Comparison of ENCODE assay signal across 8 cellular contexts in the genomic region with DNA sequence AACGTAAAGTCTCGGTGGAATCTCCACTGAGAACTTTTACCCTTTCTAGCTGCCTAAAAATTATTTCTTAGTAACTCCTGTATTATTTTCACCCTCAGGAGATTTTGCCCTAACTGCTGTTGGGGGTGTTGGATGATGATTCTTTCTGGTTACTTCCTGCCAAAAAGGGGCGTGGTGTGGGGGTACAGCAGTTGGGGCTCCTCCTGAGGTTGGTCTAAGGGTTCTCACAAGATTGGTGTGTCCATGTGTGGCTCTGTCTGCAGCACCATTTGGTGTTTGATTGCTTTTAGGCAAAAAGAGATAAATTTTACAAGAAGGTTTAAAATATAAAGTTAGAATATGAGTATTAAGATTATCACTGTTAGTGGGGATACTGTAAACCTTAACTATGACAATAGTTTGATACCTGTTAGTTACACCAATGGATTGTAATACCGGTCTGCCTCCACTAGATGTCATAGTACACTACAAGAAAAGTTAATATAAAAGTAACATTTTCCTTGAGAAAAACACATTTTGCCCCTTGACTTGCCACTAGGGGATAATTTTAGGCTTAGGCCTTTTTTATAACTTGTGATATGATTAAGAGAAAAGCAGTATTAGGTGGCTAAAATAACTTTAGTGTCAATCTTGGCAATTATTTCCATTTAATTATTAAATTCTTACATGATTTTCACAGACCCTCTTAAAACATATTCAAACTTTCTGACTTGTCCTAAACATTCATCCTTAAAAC.
DNase-seq lines count a peak whose midpoint lies in the region; ATAC-seq, FAIRE-seq and TF ChIP-seq lines count a peak whose summit lies in the region.

No MANE protein-coding gene starts in this region.

- peaks cover 6 to 16% (median 7%) of the 10 kb centered on the region in 7 donors for H3K9me3 Mint-ChIP-seq in CD14-positive monocyte

- no peak for FAIRE-seq in small intestine (lab: Jason Lieb, UNC)

- H3K4me3 Mint-ChIP-seq in CD14-positive monocyte, result no peak overlapping the region

- peak; percentile 72 for TF ChIP-seq CTCF in CD14-positive monocyte (IDR thresholded peaks at IDR 0.05)
- peak; percentile 85 for TF ChIP-seq CTCF in RWPE2 (IDR thresholded peaks at IDR 0.05; ENCODE audit: poor library complexity, severe bottlenecking)
- peak; percentile 64 for TF ChIP-seq CTCF in fibroblast of villous mesenchyme (IDR thresholded peaks at IDR 0.05; ENCODE audit: insufficient read depth, low read depth, low read length)

- no peaks in the 10 kb centered on the region for H3K36me3 Mint-ChIP-seq in CD14-positive monocyte

- peaks cover 5% of the 10 kb centered on the region for H3K27me3 ChIP-seq in RWPE2 (ENCODE audit: insufficient read depth, poor library complexity, severe bottlenecking)
- no peaks in the 10 kb centered on the region for H3K27me3 ChIP-seq in small intestine (ENCODE audit: control insufficient read depth in 2 of 2, insufficient read depth in 2 of 2, low read length in 2 of 2)

- intact Hi-C loops in CD14-positive monocyte (cut with micrococcal nuclease), result no loop called here

- H3K36me3 ChIP-seq in RWPE2 (ENCODE audit: low read depth) (no peaks in the 10 kb centered on the region), small intestine (ENCODE audit: control insufficient read depth in 2 of 2, insufficient read depth in 2 of 2, low read length in 2 of 2) (no peaks in the 10 kb centered on the region)

- no peak for DNase-seq in CD14-positive monocyte (ENCODE audit: low spot score)
- DNase-seq in RWPE2 (ENCODE audit: low spot score), result no peak
- DNase-seq in fibroblast of villous mesenchyme (ENCODE audit: low read depth), result peak; percentile 39
- DNase-seq in small intestine, result peak; percentile 25

- ATAC-seq in GM18519 (IDR thresholded peaks at IDR 0.05; ENCODE audit: low FRiP score, unreplicated experiment) (peak; percentile 79), HG03432 (IDR thresholded peaks at IDR 0.05; ENCODE audit: unreplicated experiment) (peak; percentile 78), RWPE2 (ENCODE audit: low read depth) (no peak), HG03097 (IDR thresholded peaks at IDR 0.05; ENCODE audit: low FRiP score, unreplicated experiment) (no peak)
- no peak for ATAC-seq in activated CD4-positive, CD25-positive, alpha-beta regulatory T cell treated with anti-CD3 and anti-CD28 coated beads, Interleukin-2, amount 50 U/mL, for 24 hours

- WGBS in small intestine, 3 donors, result 37 to 45% (median 43%) methylated on average over 4 of the region's 4 CpGs

- H3K4me3 ChIP-seq in RWPE2 (ENCODE audit: severe bottlenecking) (no peak overlapping the region), fibroblast of villous mesenchyme (ENCODE audit: low read depth, low read length) (no peak overlapping the region), small intestine (ENCODE audit: low read depth in 1 of 2, low read length in 2 of 2) (no peak overlapping the region)

- H3K9me3 ChIP-seq in RWPE2 (ENCODE audit: severe bottlenecking) (peaks cover 4% of the 10 kb centered on the region), small intestine (ENCODE audit: control insufficient read depth, low read depth) (no peaks in the 10 kb centered on the region)

- H3K27me3 Mint-ChIP-seq in CD14-positive monocyte (ENCODE audit: low read depth in 3 of 3), result no peaks in the 10 kb centered on the region

- H3K4me1 ChIP-seq in RWPE2 (ENCODE audit: insufficient read depth, poor library complexity, severe bottlenecking) (no peaks in the 10 kb centered on the region), small intestine (ENCODE audit: control insufficient read depth in 2 of 2, insufficient read depth in 1 of 2, low read depth in 1 of 2, low read length in 1 of 2) (no peaks in the 10 kb centered on the region)

- no peaks in the 10 kb centered on the region for H3K4me1 Mint-ChIP-seq in CD14-positive monocyte

- H3K27ac Mint-ChIP-seq in CD14-positive monocyte, result no peak overlapping the region

- H3K27ac ChIP-seq in RWPE2 (ENCODE audit: poor library complexity, severe bottlenecking), result no peak overlapping the region
- H3K27ac ChIP-seq in small intestine (ENCODE audit: low read depth in 1 of 2, low read length in 1 of 2), result no peak overlapping the region

Comparison
In these comparisons a context has a peak if more than half of its experiments do, and no peak if none do; other contexts are left out.
1. DNase-seq: peak in fibroblast of villous mesenchyme (single experiment) and small intestine (single experiment); none in CD14-positive monocyte (single experiment) and RWPE2 (single experiment).
2. ATAC-seq: peak in GM18519 (single experiment) and HG03432 (single experiment); none in RWPE2 (single experiment), HG03097 (single experiment) and activated CD4-positive, CD25-positive, alpha-beta regulatory T cell treated with anti-CD3 and anti-CD28 coated beads, Interleukin-2, amount 50 U/mL, for 24 hours (0 of 2).
3. Peak in every context shown above with its lines, with median percentiles within 50 percentile points of each other: CTCF ChIP-seq.